Comparison of ENCODE assay signal across 10 cellular contexts in the genomic region with DNA sequence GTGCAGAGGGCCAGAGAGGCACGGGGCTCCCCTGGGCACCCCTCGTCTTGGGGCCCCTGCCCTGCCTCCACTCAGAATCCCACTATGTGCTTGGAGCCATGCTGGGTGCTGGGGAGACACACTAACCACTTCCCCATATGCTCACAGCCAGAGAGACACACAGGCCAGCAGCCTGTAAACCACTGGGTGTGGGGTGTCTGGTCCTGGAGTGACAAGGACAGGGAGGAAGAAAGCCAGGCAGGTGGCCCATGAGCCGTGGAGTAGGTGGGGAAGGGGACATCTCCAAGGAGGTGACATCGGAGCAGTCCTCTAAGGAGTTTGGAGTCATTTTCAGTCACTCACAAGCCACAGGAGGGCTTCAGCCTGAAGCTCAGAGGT. TPM values are rescaled to one million over a fixed set of nuclear protein-coding genes. Genes with fewer than 3 reads are reported as not detected.
A peak's percentile ranks its signal among the peaks of the same experiment; 100 is the strongest.
DNase-seq lines count a peak whose midpoint lies in the region; ATAC-seq, FAIRE-seq and TF ChIP-seq lines count a peak whose summit lies in the region.
"Had no signal": no experiment of that assay in that cellular context is flagged by ENCODE, and none has a peak within 500 bp of the region (broad histone marks: within the 10 kb centered on the region; RNA-seq: fewer than 3 reads in every experiment).

No MANE protein-coding gene starts in this region.

- CTCF ChIA-PET in K562 (lab: Yijun Ruan, JAX; ENCODE audit: low intra/inter-chr PET ratio) = no interaction called here

- no peak for FAIRE-seq in K562 (lab: Jason Lieb, UNC)
- FAIRE-seq: D721Med, endothelial cell of umbilical vein had no signal

- no peaks in the 10 kb centered on the region for H3K79me2 ChIP-seq in K562 (ENCODE audit: control insufficient read depth, insufficient read depth, low read length)

- H3K9ac ChIP-seq in HUES64 (ENCODE audit: low read depth, low read length) = no peak overlapping the region
- H3K9ac ChIP-seq in K562 (ENCODE audit: insufficient read depth in 1 of 2, low read depth in 2 of 2, low read length in 2 of 2) = no peak overlapping the region; a peak in 1 of 4 replicates

- H3K4me2 ChIP-seq in K562 (ENCODE audit: insufficient read depth, low read length) = no peak overlapping the region

- DNase-seq in K562 (ENCODE audit: extremely low read depth in 1 of 4, low spot score in 3 of 4) (no peak), lower lobe of right lung (no peak), stomach (no peak), SHP77 treated with DMSO at 0.1 percent for 48 hours (lab: John Stamatoyannopoulos, UW) (no peak), HAP-1 (ENCODE audit: low spot score in 2 of 2) (no peak), GDM1 (lab: John Stamatoyannopoulos, UW) (no peak)
- no peak for DNase-seq in activated effector memory CD4-positive, alpha-beta T cell treated with Interleukin-2 at 50 U/mL for 16 hours

- TF ChIP-seq RAD21 in K562 (CRISPR knock-in tag; conservative IDR thresholded peaks at IDR 0.05 in 1 of 2, IDR thresholded peaks at IDR 0.05 in 1 of 2) = no peak

- intact Hi-C loops in K562 (cut with micrococcal nuclease) (no loop called here), lower lobe of right lung (cut with DNase I) (no loop called here), stomach (cut with DNase I; ENCODE audit: low total_unique reads) (no loop called here)

- peaks cover 16% of the 10 kb centered on the region for H3K9me3 ChIP-seq in HUES64 (ENCODE audit: insufficient read depth, low read depth, low read length)
- peaks cover 8% of the 10 kb centered on the region for H3K9me3 ChIP-seq in K562 (replicated peaks; ENCODE audit: control insufficient read depth, insufficient read depth, low read depth, low read length)
- no peaks in the 10 kb centered on the region for H3K9me3 ChIP-seq in lower lobe of right lung
- peaks cover 0 to 28% (median 16%) of the 10 kb centered on the region in 4 donors for H3K9me3 ChIP-seq in stomach
- peaks cover 13% of the 10 kb centered on the region; the same call in 1 of the 2 replicates for H3K9me3 ChIP-seq in HAP-1

- ATAC-seq in K562 (no peak), lower lobe of right lung (peak; percentile 36 to 48)

- BruUV-seq in K562 (replicated peaks; lab: Mats Ljungman, UMichigan) = no TSS peak

- no peaks in the 10 kb centered on the region for H4K20me1 ChIP-seq in K562 (replicated peaks; ENCODE audit: control insufficient read depth, insufficient read depth, low read length)

- H3K27ac ChIP-seq in HUES64 (ENCODE audit: low read depth, low read length) (peak overlapping the region; percentile 41; the same call in 1 of the 2 replicates), K562 (ENCODE audit: extremely low read depth, low read depth, low read length) (no peak overlapping the region), lower lobe of right lung (peak overlapping the region; percentile 80), stomach (peak overlapping the region; percentile 41 to 87 (median 86))

- in situ Hi-C loops in K562 (cut with MboI) = no loop called here
- in situ Hi-C loops in HAP-1 (cut with MboI; ENCODE audit: low sequenced_read_pairs) = no loop called here

- H3K36me3 ChIP-seq in HUES64 (ENCODE audit: insufficient read depth, low read length) (no peaks in the 10 kb centered on the region), K562 (ENCODE audit: control insufficient read depth, insufficient read depth, low read length) (no peaks in the 10 kb centered on the region), lower lobe of right lung (no peaks in the 10 kb centered on the region), stomach (no peaks in the 10 kb centered on the region), HAP-1 (replicated peaks) (no peaks in the 10 kb centered on the region)

- peaks cover 11% of the 10 kb centered on the region; the same call in 1 of the 2 replicates for H3K4me1 ChIP-seq in HUES64 (ENCODE audit: insufficient read depth, low read length)
- peaks cover 0 to 19% of the 10 kb centered on the region in 2 experiments; a peak in 2 of 5 replicates for H3K4me1 ChIP-seq in K562 (replicated peaks in 1 of 2; ENCODE audit: control insufficient read depth in 2 of 2, insufficient read depth in 2 of 2, low read length in 2 of 2)
- peaks cover 39% of the 10 kb centered on the region for H3K4me1 ChIP-seq in lower lobe of right lung
- peaks cover 20 to 37% (median 28%) of the 10 kb centered on the region in 4 donors for H3K4me1 ChIP-seq in stomach
- no peaks in the 10 kb centered on the region for H3K4me1 ChIP-seq in HAP-1

- no peak overlapping the region for H2AFZ ChIP-seq in K562 (ENCODE audit: low read depth, low read length)

- POLR2A ChIA-PET in K562 (lab: Yijun Ruan, JAX) = no interaction called here

- no peak for TF ChIP-seq POLR2A in K562 (conservative IDR thresholded peaks at IDR 0.05)
- TF ChIP-seq POLR2A in stomach (IDR thresholded peaks at IDR 0.05) = no peak

- H3K4me3 ChIP-seq in HUES64 (ENCODE audit: low read length) (no peak overlapping the region), K562 (no peak overlapping the region), lower lobe of right lung (no peak overlapping the region), stomach (peak overlapping the region in 1 of 4 donors; percentile 1), HAP-1 (no peak overlapping the region)

- H3K27me3 ChIP-seq in HUES64 (ENCODE audit: insufficient read depth, low read length) = peaks cover 9% of the 10 kb centered on the region; the same call in 1 of the 2 replicates
- H3K27me3 ChIP-seq in K562 (ENCODE audit: control insufficient read depth in 2 of 2, insufficient read depth in 2 of 2, low read length in 2 of 2) = peaks cover 5 to 37% of the 10 kb centered on the region in 2 experiments; a peak in 4 of 5 replicates
- no peaks in the 10 kb centered on the region for H3K27me3 ChIP-seq in lower lobe of right lung (ENCODE audit: low read depth)
- no peaks in the 10 kb centered on the region for H3K27me3 ChIP-seq in stomach
- no peaks in the 10 kb centered on the region for H3K27me3 ChIP-seq in HAP-1 (ENCODE audit: low read depth)

- 59% methylated on average over 4 of the region's 4 CpGs for WGBS in HUES64
- WGBS in K562 (ENCODE audit: insufficient coverage, low coverage, missing lambda C conversion rate) = 0% methylated on average over 4 of the region's 4 CpGs
- WGBS in stomach, 5 donors = 55 to 72% (median 64%) methylated on average over 3 to 4 of the region's 4 CpGs

- H3K9me1 ChIP-seq in K562 (ENCODE audit: control insufficient read depth, insufficient read depth, low read length) = no peaks in the 10 kb centered on the region

- TF ChIP-seq EP300 in K562 (IDR thresholded peaks at IDR 0.05; ENCODE audit: low read length) (no peak), stomach (IDR thresholded peaks at IDR 0.05) (no peak)

- no peak for TF ChIP-seq CTCF in K562 (IDR thresholded peaks at IDR 0.05 in 2 of 3, conservative IDR thresholded peaks at IDR 0.05 in 1 of 3; ENCODE audit: insufficient read depth in 2 of 3, low read depth in 1 of 3, low read length in 3 of 3)
- TF ChIP-seq CTCF in lower lobe of right lung (IDR thresholded peaks at IDR 0.05) = no peak
- no peak for TF ChIP-seq CTCF in stomach (IDR thresholded peaks at IDR 0.05)

TF ChIP-seq in K562, 482 proteins besides CTCF, POLR2A, EP300 and RAD21:
- TF ChIP-seq ZNF165 (CRISPR knock-in tag; IDR thresholded peaks at IDR 0.05; ENCODE audit: borderline replicate concordance) (no peak), SPI1 (IDR thresholded peaks at IDR 0.05; ENCODE audit: borderline replicate concordance, low read depth, low read length) (peak; percentile 7; the same call in 1 of the 2 replicates)

RNA-seq across cellular contexts. Expression of a gene that starts 58.9 kb away (rescaled TPM):
- polyA plus RNA-seq in HUES64 (2013, experiment 1 of 2) = 18.6 TPM
- polyA plus RNA-seq in HUES64 (2013, experiment 2 of 2) = 31.3 TPM
- total RNA-seq in K562 (2011; cell fraction: chromatin; rRNA removed; ENCODE audit: low replicate concordance) = 7.1 and 13.9 TPM in 2 replicates
- total RNA-seq in K562 (2011; cell fraction: nucleolus; rRNA removed) = 20.5 and 24.5 TPM in 2 replicates
- 10.9 and 11.1 TPM in 2 replicates for total RNA-seq in K562 (2011; cell fraction: nucleoplasm; rRNA removed)
- total RNA-seq in K562 (2014; rRNA removed) (19.2 and 23.5 TPM in 2 replicates), K562 (2014; rRNA removed; fragmentation: Illumina TruSeq; extraction: Trizol) (3.5 and 4.0 TPM in 2 replicates), K562 (2015; rRNA removed; fragmentation: Illumina TruSeq; extraction: Trizol) (2.8 and 3.5 TPM in 2 replicates), K562 (2021) (21.1 and 21.9 TPM in 2 replicates), lower lobe of right lung (39.5 TPM), stomach (10 to 100 TPM; 10.5 to 99.1 (median 14.2) TPM)
- polyA plus RNA-seq in K562 (2011; rRNA removed) (9.2 and 17.4 TPM in 2 replicates), K562 (2014; fragmentation: Illumina TruSeq; extraction: Trizol) (3.9 and 5.2 TPM in 2 replicates), K562 (2014; fragmentation: Nextera tagmentation; extraction: Ambion mirVana) (10 to 100 TPM in 1 of 2 experiments, 1 to 10 TPM in 1; 9.3 to 18.7 TPM), K562 (2014; rRNA removed) (11.0 and 13.0 TPM in 2 replicates), stomach (10 to 100 TPM; 41.7 to 51.0 (median 42.9) TPM)
- 12.9 and 29.1 TPM in 2 replicates for polyA plus RNA-seq in K562 (2011; cell fraction: cytosol; rRNA removed)
- polyA plus RNA-seq in K562 (2011; cell fraction: nucleus; rRNA removed) = 25.4 and 25.7 TPM in 2 replicates
- 10.9 and 13.2 TPM in 2 replicates for polyA plus RNA-seq in K562 (2012)
- 4.8 and 6.4 TPM in 2 replicates for polyA minus RNA-seq in K562 (2011; rRNA and poly(A)+ RNA removed)
- 11.8 and 22.5 TPM in 2 replicates for polyA minus RNA-seq in K562 (2011; cell fraction: cytosol; rRNA and poly(A)+ RNA removed)
- polyA minus RNA-seq in K562 (2011; cell fraction: nucleus; rRNA and poly(A)+ RNA removed) = 7.5 and 8.9 TPM in 2 replicates
